ENCODE assay signal across 10 cellular contexts in genomic region chr14:95452176-95452889, GRCh38.
DNase-seq lines count a peak whose midpoint lies in the region; ATAC-seq and TF ChIP-seq lines count a peak whose summit lies in the region.
"Had no signal": no experiment of that assay in that cellular context is flagged by ENCODE, and none has a peak within 500 bp of the region (broad histone marks: within the 10 kb centered on the region; RNA-seq: fewer than 3 reads in every experiment).

No MANE protein-coding gene starts in this region.

- no peak overlapping the region for H3K4me3 ChIP-seq in astrocyte of the spinal cord (ENCODE audit: low read depth, low read length)
- H3K4me3 ChIP-seq: lung had no signal

- TF ChIP-seq CTCF in astrocyte of the spinal cord (IDR thresholded peaks at IDR 0.05; ENCODE audit: low read depth, low read length) = peak; percentile 59

- TF ChIP-seq RAD21 in Ishikawa (IDR thresholded peaks at IDR 0.05; ENCODE audit: low read depth) = peak; percentile 17; the same call in 1 of the 2 replicates

- DNase-seq in DMS153 treated with DMSO at 0.1 percent for 48 hours (lab: John Stamatoyannopoulos, UW; ENCODE audit: unreplicated experiment) = peak; percentile 42
- DNase-seq in astrocyte of the spinal cord (ENCODE audit: low read depth, low spot score) = no peak
- DNase-seq in midbrain (lab: John Stamatoyannopoulos, UW) = peak; percentile 46
- DNase-seq in G401 (ENCODE audit: low spot score) = no peak
- no peak for DNase-seq in activated T-cell treated with anti-CD3 and anti-CD28 coated beads, Interleukin-2, amount 50 U/mL, for 48 hours
- no peak for DNase-seq in activated CD4-positive, alpha-beta T cell treated with anti-CD3 and anti-CD28 coated beads, Interleukin-2, amount 50 U/mL, for 1 hour
- DNase-seq: activated T-cell treated with anti-CD3 and anti-CD28 coated beads for 4 hours had no signal

- TF ChIP-seq EP300 in Ishikawa (IDR thresholded peaks at IDR 0.05; ENCODE audit: borderline replicate concordance) = no peak

- no peak for ATAC-seq in HG03139 (IDR thresholded peaks at IDR 0.05; ENCODE audit: unreplicated experiment)

- in situ Hi-C loops in astrocyte of the spinal cord (cut with HindIII; ENCODE audit: low sequenced_read_pairs) = no loop called here
- in situ Hi-C loops in G401 (cut with HindIII; ENCODE audit: low sequenced_read_pairs) = no loop called here

TF ChIP-seq in Ishikawa, 13 proteins besides CTCF, POLR2A, EP300 and RAD21:
- TF ChIP-seq, protein P1, sequence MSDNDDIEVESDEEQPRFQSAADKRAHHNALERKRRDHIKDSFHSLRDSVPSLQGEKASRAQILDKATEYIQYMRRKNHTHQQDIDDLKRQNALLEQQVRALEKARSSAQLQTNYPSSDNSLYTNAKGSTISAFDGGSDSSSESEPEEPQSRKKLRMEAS (IDR thresholded peaks at IDR 0.05) = no peak
- TF ChIP-seq CEBPB (IDR thresholded peaks at IDR 0.05) (no peak), ZBTB7A (IDR thresholded peaks at IDR 0.05; ENCODE audit: low read depth) (no peak), CREB1 (IDR thresholded peaks at IDR 0.05; ENCODE audit: low read depth) (no peak), NFIC (IDR thresholded peaks at IDR 0.05) (no peak), EGR1 (IDR thresholded peaks at IDR 0.05) (no peak), TCF12 (IDR thresholded peaks at IDR 0.05; ENCODE audit: low read depth) (no peak), TAF1 (IDR thresholded peaks at IDR 0.05; ENCODE audit: low read depth) (no peak), TEAD4 (IDR thresholded peaks at IDR 0.05) (no peak)
- TF ChIP-seq, protein P2, sequence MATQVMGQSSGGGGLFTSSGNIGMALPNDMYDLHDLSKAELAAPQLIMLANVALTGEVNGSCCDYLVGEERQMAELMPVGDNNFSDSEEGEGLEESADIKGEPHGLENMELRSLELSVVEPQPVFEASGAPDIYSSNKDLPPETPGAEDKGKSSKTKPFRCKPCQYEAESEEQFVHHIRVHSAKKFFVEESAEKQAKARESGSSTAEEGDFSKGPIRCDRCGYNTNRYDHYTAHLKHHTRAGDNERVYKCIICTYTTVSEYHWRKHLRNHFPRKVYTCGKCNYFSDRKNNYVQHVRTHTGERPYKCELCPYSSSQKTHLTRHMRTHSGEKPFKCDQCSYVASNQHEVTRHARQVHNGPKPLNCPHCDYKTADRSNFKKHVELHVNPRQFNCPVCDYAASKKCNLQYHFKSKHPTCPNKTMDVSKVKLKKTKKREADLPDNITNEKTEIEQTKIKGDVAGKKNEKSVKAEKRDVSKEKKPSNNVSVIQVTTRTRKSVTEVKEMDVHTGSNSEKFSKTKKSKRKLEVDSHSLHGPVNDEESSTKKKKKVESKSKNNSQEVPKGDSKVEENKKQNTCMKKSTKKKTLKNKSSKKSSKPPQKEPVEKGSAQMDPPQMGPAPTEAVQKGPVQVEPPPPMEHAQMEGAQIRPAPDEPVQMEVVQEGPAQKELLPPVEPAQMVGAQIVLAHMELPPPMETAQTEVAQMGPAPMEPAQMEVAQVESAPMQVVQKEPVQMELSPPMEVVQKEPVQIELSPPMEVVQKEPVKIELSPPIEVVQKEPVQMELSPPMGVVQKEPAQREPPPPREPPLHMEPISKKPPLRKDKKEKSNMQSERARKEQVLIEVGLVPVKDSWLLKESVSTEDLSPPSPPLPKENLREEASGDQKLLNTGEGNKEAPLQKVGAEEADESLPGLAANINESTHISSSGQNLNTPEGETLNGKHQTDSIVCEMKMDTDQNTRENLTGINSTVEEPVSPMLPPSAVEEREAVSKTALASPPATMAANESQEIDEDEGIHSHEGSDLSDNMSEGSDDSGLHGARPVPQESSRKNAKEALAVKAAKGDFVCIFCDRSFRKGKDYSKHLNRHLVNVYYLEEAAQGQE (IDR thresholded peaks at IDR 0.05; ENCODE audit: low read depth) = no peak

Comparison
In these comparisons a context has a peak if more than half of its experiments do, and no peak if none do; other contexts are left out.
1. DNase-seq: peak in DMS153 treated with DMSO at 0.1 percent for 48 hours (single experiment) and midbrain (single experiment); none in astrocyte of the spinal cord (single experiment), G401 (single experiment), activated T-cell treated with anti-CD3 and anti-CD28 coated beads, Interleukin-2, amount 50 U/mL, for 48 hours (0 of 2) and activated CD4-positive, alpha-beta T cell treated with anti-CD3 and anti-CD28 coated beads, Interleukin-2, amount 50 U/mL, for 1 hour (single experiment).